In the genomic region with DNA sequence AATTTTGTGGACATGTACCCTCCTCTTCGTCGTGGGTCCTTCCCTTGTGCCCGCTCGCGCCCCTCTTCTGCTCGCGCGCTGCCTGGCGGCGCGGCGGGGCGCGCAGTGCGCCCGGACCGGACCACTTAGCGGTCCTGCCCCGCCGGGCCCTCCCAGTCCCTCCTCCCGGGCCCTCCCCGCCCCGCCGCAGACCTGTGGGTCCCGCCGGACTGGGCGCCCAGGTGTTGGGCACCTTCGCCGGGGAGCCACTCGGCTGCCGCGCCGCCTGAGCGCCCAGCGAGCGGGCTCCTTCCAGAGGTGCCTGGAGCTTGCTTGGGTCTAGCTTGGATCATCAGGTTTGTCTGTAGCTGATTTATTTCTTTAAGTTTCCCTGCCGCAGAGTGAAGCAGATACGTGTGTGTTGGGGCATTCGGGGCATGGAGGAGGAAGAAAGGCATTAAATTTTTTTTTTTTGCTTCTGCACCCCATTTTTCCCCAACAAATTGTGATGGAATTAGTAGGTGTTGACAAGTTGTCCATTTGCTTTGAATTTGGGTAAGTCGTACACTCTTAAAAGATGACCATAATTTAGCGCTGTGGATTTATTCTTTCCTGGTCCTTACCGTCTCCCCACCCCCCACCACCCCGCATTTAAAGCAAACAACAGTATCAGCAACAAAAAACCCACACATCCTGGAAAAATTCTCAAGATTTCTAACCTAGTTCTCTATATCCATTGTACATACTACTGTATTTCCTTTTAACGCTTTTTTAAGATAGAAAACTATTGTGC, we compare ENCODE assay signal across 8 cellular contexts. TPM values are rescaled to one million over a fixed set of nuclear protein-coding genes. Genes with fewer than 3 reads are reported as not detected.
DNase-seq lines count a peak whose midpoint lies in the region; ATAC-seq and TF ChIP-seq lines count a peak whose summit lies in the region.

No MANE protein-coding gene starts in this region.

- DNase-seq in NCI-H82 (lab: John Stamatoyannopoulos, UW) (peak; percentile 64), NCI-H82 treated with DMSO at 0.1 percent for 48 hours (lab: John Stamatoyannopoulos, UW; ENCODE audit: unreplicated experiment) (no peak), NCI-H1105 (lab: John Stamatoyannopoulos, UW) (peak; percentile 59), endothelial cell (ENCODE audit: low spot score) (no peak), mucosa of gallbladder (ENCODE audit: low spot score) (peak; percentile 39)
- peak; percentile 59 for DNase-seq in activated CD4-positive, alpha-beta memory T cell treated with anti-CD3 and anti-CD28 coated beads for 36 hours
- peak; percentile 52 for DNase-seq in stimulated activated naive CD4-positive, alpha-beta T cell treated with Interleukin-2 at 50 U/mL for 16 hours (lab: John Stamatoyannopoulos, UW)

- H3K4me3 Mint-ChIP-seq in activated CD4-positive, alpha-beta memory T cell treated with anti-CD3 and anti-CD28 coated beads for 36 hours, result peak overlapping the region; percentile 87
- H3K4me3 Mint-ChIP-seq in endothelial cell (ENCODE audit: unreplicated experiment), result peak overlapping the region; percentile 98

- CTCF ChIA-PET in activated CD4-positive, alpha-beta memory T cell treated with anti-CD3 and anti-CD28 coated beads for 36 hours (lab: Charles Lee), result interaction anchor here (0.7 to 2.6 kb wide), 2 partner anchors 19 to 129 kb away, joined by 3 to 8 read pairs; no protein-coding TSS in a partner anchor

- no peaks in the 10 kb centered on the region for H3K9me3 Mint-ChIP-seq in activated CD4-positive, alpha-beta memory T cell treated with anti-CD3 and anti-CD28 coated beads for 36 hours
- H3K9me3 Mint-ChIP-seq in endothelial cell (ENCODE audit: unreplicated experiment), result no peaks in the 10 kb centered on the region

- no peak for TF ChIP-seq CTCF in endothelial cell (IDR thresholded peaks at IDR 0.05; ENCODE audit: unreplicated experiment)

- H3K4me1 Mint-ChIP-seq in activated CD4-positive, alpha-beta memory T cell treated with anti-CD3 and anti-CD28 coated beads for 36 hours (ENCODE audit: low read depth), result peaks cover 22% of the 10 kb centered on the region
- peaks cover 22% of the 10 kb centered on the region for H3K4me1 Mint-ChIP-seq in endothelial cell (ENCODE audit: unreplicated experiment)

- POLR2A ChIA-PET in activated CD4-positive, alpha-beta memory T cell treated with anti-CD3 and anti-CD28 coated beads for 36 hours (lab: Charles Lee), result interaction anchor here (0.7 to 1.2 kb wide), 5 partner anchors 10 to 457 kb away, joined by 3 to 4 read pairs (median 3); a partner anchor contains a TSS

- H3K27ac Mint-ChIP-seq in activated CD4-positive, alpha-beta memory T cell treated with anti-CD3 and anti-CD28 coated beads for 36 hours, result peak overlapping the region; percentile 97
- peak overlapping the region; percentile 86 for H3K27ac Mint-ChIP-seq in endothelial cell (ENCODE audit: unreplicated experiment)

- no peaks in the 10 kb centered on the region for H3K27me3 Mint-ChIP-seq in activated CD4-positive, alpha-beta memory T cell treated with anti-CD3 and anti-CD28 coated beads for 36 hours
- H3K27me3 Mint-ChIP-seq in endothelial cell (ENCODE audit: unreplicated experiment), result peaks cover 10% of the 10 kb centered on the region

- peak; percentile 29 for ATAC-seq in HG02678 (IDR thresholded peaks at IDR 0.05; ENCODE audit: unreplicated experiment)

- intact Hi-C loops in activated CD4-positive, alpha-beta memory T cell treated with anti-CD3 and anti-CD28 coated beads for 36 hours (cut with micrococcal nuclease), result loop anchor here (2.0 to 10.0 kb wide), 8 partner anchors 18 to 784 kb away; a partner anchor contains a TSS

- peaks cover 4% of the 10 kb centered on the region for H3K36me3 Mint-ChIP-seq in activated CD4-positive, alpha-beta memory T cell treated with anti-CD3 and anti-CD28 coated beads for 36 hours
- H3K36me3 Mint-ChIP-seq in endothelial cell (ENCODE audit: low read depth, unreplicated experiment), result peaks cover 4% of the 10 kb centered on the region

RNA-seq across cellular contexts. Expression of a gene that starts 0.9 kb away (rescaled TPM):
- total RNA-seq in activated CD4-positive, alpha-beta memory T cell treated with anti-CD3 and anti-CD28 coated beads for 36 hours, result 10 to 100 TPM; 34.1 to 36.7 TPM
- 39.7 TPM for total RNA-seq in endothelial cell (ENCODE audit: unreplicated experiment)
- total RNA-seq in mucosa of gallbladder, result 58.3 TPM

Comparison
In these comparisons a context has a peak if more than half of its experiments do, and no peak if none do; other contexts are left out.
1. DNase-seq: peak in NCI-H82 (single experiment), NCI-H1105 (single experiment), activated CD4-positive, alpha-beta memory T cell treated with anti-CD3 and anti-CD28 coated beads for 36 hours (single experiment), mucosa of gallbladder (single experiment) and stimulated activated naive CD4-positive, alpha-beta T cell treated with Interleukin-2 at 50 U/mL for 16 hours (single experiment); none in NCI-H82 treated with DMSO at 0.1 percent for 48 hours (single experiment) and endothelial cell (single experiment).